11 cellular contexts compared by ENCODE assay signal in genomic region chr2:60297296-60298010, GRCh38.
DNase-seq lines count a peak whose midpoint lies in the region; ATAC-seq and TF ChIP-seq lines count a peak whose summit lies in the region.
"Had no signal": no experiment of that assay in that cellular context is flagged by ENCODE, and none has a peak within 500 bp of the region (broad histone marks: within the 10 kb centered on the region; RNA-seq: fewer than 3 reads in every experiment).

No MANE protein-coding gene starts in this region.

- H3K9ac ChIP-seq in ES-I3 (ENCODE audit: low read depth, low read length) (peak overlapping the region; percentile 6; the same call in 1 of the 2 replicates), iPS-15b (ENCODE audit: low read depth, low read length) (no peak overlapping the region)

- H3K27ac ChIP-seq in RWPE1 = peak overlapping the region; percentile 14; the same call in 1 of the 2 replicates
- H3K27ac ChIP-seq in caudate nucleus (ENCODE audit: low read depth, low read length) = no peak overlapping the region
- H3K27ac ChIP-seq: uterus had no signal

- TF ChIP-seq CTCF in RWPE1 (conservative IDR thresholded peaks at IDR 0.05; ENCODE audit: low read depth) (no peak), GM13976 (IDR thresholded peaks at IDR 0.05; ENCODE audit: borderline replicate concordance, control extremely low read depth, extremely low read depth, insufficient read depth, missing control alignments) (no peak)

- H3K36me3 ChIP-seq in ES-I3 (ENCODE audit: insufficient read depth, low read length) (no peaks in the 10 kb centered on the region), iPS-15b (ENCODE audit: control insufficient read depth, insufficient read depth, low read length) (no peaks in the 10 kb centered on the region)
- H3K36me3 ChIP-seq: uterus had no signal

- DNase-seq in RWPE1 (ENCODE audit: low spot score) = no peak
- no peak for DNase-seq in sciatic nerve (ENCODE audit: low spot score)
- no peak for DNase-seq in activated CD8-positive, alpha-beta memory T cell treated with anti-CD3 and anti-CD28 coated beads, Interleukin-2, amount 50 U/mL, for 4 hours
- no peak for DNase-seq in GM13976 (ENCODE audit: low spot score)
- no peak for DNase-seq in caudate nucleus (lab: John Stamatoyannopoulos, UW)
- DNase-seq: NCI-H510A had no signal

- ATAC-seq in sciatic nerve = peak; percentile 63
- ATAC-seq in HG03280 (IDR thresholded peaks at IDR 0.05; ENCODE audit: unreplicated experiment) = no peak
- ATAC-seq: stimulated activated effector memory CD8-positive, alpha-beta T cell treated with anti-CD3 and anti-CD28 coated beads, Interleukin-12 subunit alpha, Interleukin-12 subunit beta, amount 100 ng/mL, for 72 hours had no signal

- peaks cover 4% of the 10 kb centered on the region; the same call in 1 of the 2 replicates for H3K4me1 ChIP-seq in ES-I3 (ENCODE audit: insufficient read depth, low read length)
- peaks cover 2% of the 10 kb centered on the region for H3K4me1 ChIP-seq in iPS-15b (ENCODE audit: control insufficient read depth, insufficient read depth, low read length)
- H3K4me1 ChIP-seq: uterus had no signal

- intact Hi-C loops in sciatic nerve (cut with DNase I) = no loop called here

- POLR2A ChIA-PET in RWPE1 (lab: Yijun Ruan, JAX; ENCODE audit: low non-redundant PET) = no interaction called here

- peaks cover 11% of the 10 kb centered on the region for H3K27me3 ChIP-seq in iPS-15b (ENCODE audit: control insufficient read depth, insufficient read depth, low read length)
- H3K27me3 ChIP-seq: uterus had no signal

- CTCF ChIA-PET in RWPE1 (lab: Yijun Ruan, JAX) = no interaction called here

- H3K9me3 ChIP-seq in ES-I3 (ENCODE audit: control insufficient read depth, insufficient read depth, low read length) (no peaks in the 10 kb centered on the region), iPS-15b (ENCODE audit: control insufficient read depth, insufficient read depth, low read length) (no peaks in the 10 kb centered on the region)
- H3K9me3 ChIP-seq: uterus had no signal

- peak overlapping the region; percentile 9 for H3K4me3 ChIP-seq in iPS-15b (ENCODE audit: low read depth, low read length)
- H3K4me3 ChIP-seq: uterus had no signal

- in situ Hi-C loops in GM13976 (cut with MboI; ENCODE audit: low sequenced_read_pairs, unreplicated experiment) = no loop called here
